Comparison of ENCODE assay signal across 9 cellular contexts in genomic region chr6:52416629-52417151, GRCh38. TPM values are rescaled to one million over a fixed set of nuclear protein-coding genes. Genes with fewer than 3 reads are reported as not detected.
DNase-seq lines count a peak whose midpoint lies in the region; ATAC-seq and TF ChIP-seq lines count a peak whose summit lies in the region.
"Had no signal": no experiment of that assay in that cellular context is flagged by ENCODE, and none has a peak within 500 bp of the region (broad histone marks: within the 10 kb centered on the region; RNA-seq: fewer than 3 reads in every experiment).

No MANE protein-coding gene starts in this region.

- H3K27me3 Mint-ChIP-seq in activated T-helper 17 cell treated with anti-CD3 and anti-CD28 coated beads, Interleukin-2, amount 50 U/mL, for 72 hours, result no peaks in the 10 kb centered on the region
- H3K27me3 Mint-ChIP-seq: activated naive CD4-positive, alpha-beta T cell treated with anti-CD3 and anti-CD28 coated beads, Interleukin-2, amount 50 U/mL, for 24 hours had no signal

- H3K4me3 ChIP-seq in astrocyte of the spinal cord (ENCODE audit: low read depth, low read length), result no peak overlapping the region

- H3K9me3 Mint-ChIP-seq in activated T-helper 17 cell treated with anti-CD3 and anti-CD28 coated beads, Interleukin-2, amount 50 U/mL, for 72 hours, result no peaks in the 10 kb centered on the region
- H3K9me3 Mint-ChIP-seq: activated naive CD4-positive, alpha-beta T cell treated with anti-CD3 and anti-CD28 coated beads, Interleukin-2, amount 50 U/mL, for 24 hours had no signal

- H3K27ac Mint-ChIP-seq in activated T-helper 17 cell treated with anti-CD3 and anti-CD28 coated beads, Interleukin-2, amount 50 U/mL, for 72 hours, result no peak overlapping the region

- peaks cover 17% of the 10 kb centered on the region for H3K4me1 Mint-ChIP-seq in activated T-helper 17 cell treated with anti-CD3 and anti-CD28 coated beads, Interleukin-2, amount 50 U/mL, for 72 hours

- peak; percentile 48 for DNase-seq in DMS53 treated with DMSO at 0.1 percent for 48 hours (lab: John Stamatoyannopoulos, UW; ENCODE audit: unreplicated experiment)
- peak; percentile 77 for DNase-seq in NCI-H69 (lab: John Stamatoyannopoulos, UW)
- peak; percentile 71 for DNase-seq in astrocyte of the spinal cord (ENCODE audit: low read depth, low spot score)
- DNase-seq in iris pigment epithelial cell (ENCODE audit: low read depth), result peak; percentile 55
- DNase-seq in stromal cell of bone marrow (ENCODE audit: low read depth), result peak; percentile 69

- peak; percentile 69 for TF ChIP-seq CTCF in astrocyte of the spinal cord (IDR thresholded peaks at IDR 0.05; ENCODE audit: low read depth, low read length)

- no peaks in the 10 kb centered on the region for H3K36me3 Mint-ChIP-seq in activated T-helper 17 cell treated with anti-CD3 and anti-CD28 coated beads, Interleukin-2, amount 50 U/mL, for 72 hours (ENCODE audit: low read depth)
- H3K36me3 Mint-ChIP-seq: activated naive CD4-positive, alpha-beta T cell treated with anti-CD3 and anti-CD28 coated beads, Interleukin-2, amount 50 U/mL, for 24 hours had no signal

- peak; percentile 15 for ATAC-seq in HG02759 (IDR thresholded peaks at IDR 0.05; ENCODE audit: unreplicated experiment)
- ATAC-seq in activated T-helper 17 cell treated with anti-CD3 and anti-CD28 coated beads, Interleukin-2, amount 50 U/mL, for 72 hours (replicated peaks), result no peak
- no peak for ATAC-seq in HG03045 (IDR thresholded peaks at IDR 0.05; ENCODE audit: unreplicated experiment)

- no peak overlapping the region for H3K4me3 Mint-ChIP-seq in activated T-helper 17 cell treated with anti-CD3 and anti-CD28 coated beads, Interleukin-2, amount 50 U/mL, for 72 hours
- H3K4me3 Mint-ChIP-seq: activated naive CD4-positive, alpha-beta T cell treated with anti-CD3 and anti-CD28 coated beads, Interleukin-2, amount 50 U/mL, for 24 hours had no signal

- in situ Hi-C loops in astrocyte of the spinal cord (cut with HindIII; ENCODE audit: low sequenced_read_pairs), result no loop called here

RNA-seq across cellular contexts. Expression of gene EFHC1, which starts 3.5 kb away (rescaled TPM):
- 1 to 10 TPM; 3.1 to 3.7 TPM for total RNA-seq in activated T-helper 17 cell treated with anti-CD3 and anti-CD28 coated beads, Interleukin-2, amount 50 U/mL, for 72 hours

RNA-seq across cellular contexts. Expression of gene PAQR8, which starts 54.7 kb away (rescaled TPM):
- total RNA-seq in activated T-helper 17 cell treated with anti-CD3 and anti-CD28 coated beads, Interleukin-2, amount 50 U/mL, for 72 hours, result 1 to 10 TPM; 5.7 to 9.2 TPM
